In the genomic region with DNA sequence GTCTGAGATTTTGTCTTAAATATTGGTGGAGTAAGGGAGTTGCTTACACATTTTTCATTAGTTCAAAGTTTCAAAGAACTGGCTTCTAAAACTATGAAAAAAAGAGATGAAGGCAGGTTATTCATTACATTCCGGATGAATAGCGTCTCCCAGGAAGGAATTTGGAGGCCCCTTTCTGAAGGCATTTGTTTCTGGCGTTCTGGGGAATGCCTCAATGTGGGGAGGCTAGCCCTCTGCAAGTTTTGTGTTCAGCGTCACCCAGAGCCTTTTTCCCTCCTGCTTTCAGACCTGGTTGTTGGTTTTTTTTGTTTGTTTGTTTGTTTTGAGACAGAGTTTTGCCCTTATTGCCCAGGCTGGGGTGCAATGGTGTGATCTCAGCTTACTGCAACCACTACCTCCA, we compare ENCODE assay signal across 1 cellular context.
TF ChIP-seq lines count a peak whose summit lies in the region.

No MANE protein-coding gene starts in this region.

TF ChIP-seq in H1, 55 proteins besides CTCF, POLR2A, EP300 and RAD21 (continued from another document):
- TF ChIP-seq, protein P1, sequence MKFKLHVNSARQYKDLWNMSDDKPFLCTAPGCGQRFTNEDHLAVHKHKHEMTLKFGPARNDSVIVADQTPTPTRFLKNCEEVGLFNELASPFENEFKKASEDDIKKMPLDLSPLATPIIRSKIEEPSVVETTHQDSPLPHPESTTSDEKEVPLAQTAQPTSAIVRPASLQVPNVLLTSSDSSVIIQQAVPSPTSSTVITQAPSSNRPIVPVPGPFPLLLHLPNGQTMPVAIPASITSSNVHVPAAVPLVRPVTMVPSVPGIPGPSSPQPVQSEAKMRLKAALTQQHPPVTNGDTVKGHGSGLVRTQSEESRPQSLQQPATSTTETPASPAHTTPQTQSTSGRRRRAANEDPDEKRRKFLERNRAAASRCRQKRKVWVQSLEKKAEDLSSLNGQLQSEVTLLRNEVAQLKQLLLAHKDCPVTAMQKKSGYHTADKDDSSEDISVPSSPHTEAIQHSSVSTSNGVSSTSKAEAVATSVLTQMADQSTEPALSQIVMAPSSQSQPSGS (IDR thresholded peaks at IDR 0.05; ENCODE audit: low read length) = no peak
- TF ChIP-seq BCL11A (IDR thresholded peaks at IDR 0.05; ENCODE audit: low read depth in 2 of 2, low read length in 2 of 2) = no peak
- peak; percentile 74; the same call in 1 of the 2 replicates for TF ChIP-seq TEAD4 (IDR thresholded peaks at IDR 0.05; ENCODE audit: low read depth, low read length)
- TF ChIP-seq, protein P2, sequence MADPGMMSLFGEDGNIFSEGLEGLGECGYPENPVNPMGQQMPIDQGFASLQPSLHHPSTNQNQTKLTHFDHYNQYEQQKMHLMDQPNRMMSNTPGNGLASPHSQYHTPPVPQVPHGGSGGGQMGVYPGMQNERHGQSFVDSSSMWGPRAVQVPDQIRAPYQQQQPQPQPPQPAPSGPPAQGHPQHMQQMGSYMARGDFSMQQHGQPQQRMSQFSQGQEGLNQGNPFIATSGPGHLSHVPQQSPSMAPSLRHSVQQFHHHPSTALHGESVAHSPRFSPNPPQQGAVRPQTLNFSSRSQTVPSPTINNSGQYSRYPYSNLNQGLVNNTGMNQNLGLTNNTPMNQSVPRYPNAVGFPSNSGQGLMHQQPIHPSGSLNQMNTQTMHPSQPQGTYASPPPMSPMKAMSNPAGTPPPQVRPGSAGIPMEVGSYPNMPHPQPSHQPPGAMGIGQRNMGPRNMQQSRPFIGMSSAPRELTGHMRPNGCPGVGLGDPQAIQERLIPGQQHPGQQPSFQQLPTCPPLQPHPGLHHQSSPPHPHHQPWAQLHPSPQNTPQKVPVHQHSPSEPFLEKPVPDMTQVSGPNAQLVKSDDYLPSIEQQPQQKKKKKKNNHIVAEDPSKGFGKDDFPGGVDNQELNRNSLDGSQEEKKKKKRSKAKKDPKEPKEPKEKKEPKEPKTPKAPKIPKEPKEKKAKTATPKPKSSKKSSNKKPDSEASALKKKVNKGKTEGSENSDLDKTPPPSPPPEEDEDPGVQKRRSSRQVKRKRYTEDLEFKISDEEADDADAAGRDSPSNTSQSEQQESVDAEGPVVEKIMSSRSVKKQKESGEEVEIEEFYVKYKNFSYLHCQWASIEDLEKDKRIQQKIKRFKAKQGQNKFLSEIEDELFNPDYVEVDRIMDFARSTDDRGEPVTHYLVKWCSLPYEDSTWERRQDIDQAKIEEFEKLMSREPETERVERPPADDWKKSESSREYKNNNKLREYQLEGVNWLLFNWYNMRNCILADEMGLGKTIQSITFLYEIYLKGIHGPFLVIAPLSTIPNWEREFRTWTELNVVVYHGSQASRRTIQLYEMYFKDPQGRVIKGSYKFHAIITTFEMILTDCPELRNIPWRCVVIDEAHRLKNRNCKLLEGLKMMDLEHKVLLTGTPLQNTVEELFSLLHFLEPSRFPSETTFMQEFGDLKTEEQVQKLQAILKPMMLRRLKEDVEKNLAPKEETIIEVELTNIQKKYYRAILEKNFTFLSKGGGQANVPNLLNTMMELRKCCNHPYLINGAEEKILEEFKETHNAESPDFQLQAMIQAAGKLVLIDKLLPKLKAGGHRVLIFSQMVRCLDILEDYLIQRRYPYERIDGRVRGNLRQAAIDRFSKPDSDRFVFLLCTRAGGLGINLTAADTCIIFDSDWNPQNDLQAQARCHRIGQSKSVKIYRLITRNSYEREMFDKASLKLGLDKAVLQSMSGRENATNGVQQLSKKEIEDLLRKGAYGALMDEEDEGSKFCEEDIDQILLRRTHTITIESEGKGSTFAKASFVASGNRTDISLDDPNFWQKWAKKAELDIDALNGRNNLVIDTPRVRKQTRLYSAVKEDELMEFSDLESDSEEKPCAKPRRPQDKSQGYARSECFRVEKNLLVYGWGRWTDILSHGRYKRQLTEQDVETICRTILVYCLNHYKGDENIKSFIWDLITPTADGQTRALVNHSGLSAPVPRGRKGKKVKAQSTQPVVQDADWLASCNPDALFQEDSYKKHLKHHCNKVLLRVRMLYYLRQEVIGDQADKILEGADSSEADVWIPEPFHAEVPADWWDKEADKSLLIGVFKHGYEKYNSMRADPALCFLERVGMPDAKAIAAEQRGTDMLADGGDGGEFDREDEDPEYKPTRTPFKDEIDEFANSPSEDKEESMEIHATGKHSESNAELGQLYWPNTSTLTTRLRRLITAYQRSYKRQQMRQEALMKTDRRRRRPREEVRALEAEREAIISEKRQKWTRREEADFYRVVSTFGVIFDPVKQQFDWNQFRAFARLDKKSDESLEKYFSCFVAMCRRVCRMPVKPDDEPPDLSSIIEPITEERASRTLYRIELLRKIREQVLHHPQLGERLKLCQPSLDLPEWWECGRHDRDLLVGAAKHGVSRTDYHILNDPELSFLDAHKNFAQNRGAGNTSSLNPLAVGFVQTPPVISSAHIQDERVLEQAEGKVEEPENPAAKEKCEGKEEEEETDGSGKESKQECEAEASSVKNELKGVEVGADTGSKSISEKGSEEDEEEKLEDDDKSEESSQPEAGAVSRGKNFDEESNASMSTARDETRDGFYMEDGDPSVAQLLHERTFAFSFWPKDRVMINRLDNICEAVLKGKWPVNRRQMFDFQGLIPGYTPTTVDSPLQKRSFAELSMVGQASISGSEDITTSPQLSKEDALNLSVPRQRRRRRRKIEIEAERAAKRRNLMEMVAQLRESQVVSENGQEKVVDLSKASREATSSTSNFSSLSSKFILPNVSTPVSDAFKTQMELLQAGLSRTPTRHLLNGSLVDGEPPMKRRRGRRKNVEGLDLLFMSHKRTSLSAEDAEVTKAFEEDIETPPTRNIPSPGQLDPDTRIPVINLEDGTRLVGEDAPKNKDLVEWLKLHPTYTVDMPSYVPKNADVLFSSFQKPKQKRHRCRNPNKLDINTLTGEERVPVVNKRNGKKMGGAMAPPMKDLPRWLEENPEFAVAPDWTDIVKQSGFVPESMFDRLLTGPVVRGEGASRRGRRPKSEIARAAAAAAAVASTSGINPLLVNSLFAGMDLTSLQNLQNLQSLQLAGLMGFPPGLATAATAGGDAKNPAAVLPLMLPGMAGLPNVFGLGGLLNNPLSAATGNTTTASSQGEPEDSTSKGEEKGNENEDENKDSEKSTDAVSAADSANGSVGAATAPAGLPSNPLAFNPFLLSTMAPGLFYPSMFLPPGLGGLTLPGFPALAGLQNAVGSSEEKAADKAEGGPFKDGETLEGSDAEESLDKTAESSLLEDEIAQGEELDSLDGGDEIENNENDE (IDR thresholded peaks at IDR 0.05; ENCODE audit: insufficient replicate concordance, low read length) = no peak
- TF ChIP-seq POU5F1 (IDR thresholded peaks at IDR 0.05; ENCODE audit: low read depth, low read length) = no peak
- TF ChIP-seq BRCA1 (IDR thresholded peaks at IDR 0.05; ENCODE audit: low read depth, low read length) = no peak
